In genomic region chr1:88684482-88685238, GRCh38 we compare ENCODE assay signal across 8 cellular contexts. TPM values are rescaled to one million over a fixed set of nuclear protein-coding genes. Genes with fewer than 3 reads are reported as not detected.
A peak's percentile ranks its signal among the peaks of the same experiment; 100 is the strongest.
DNase-seq lines count a peak whose midpoint lies in the region; ATAC-seq, FAIRE-seq and TF ChIP-seq lines count a peak whose summit lies in the region.

No MANE protein-coding gene starts in this region.

- ATAC-seq in GM18868 (IDR thresholded peaks at IDR 0.05; ENCODE audit: unreplicated experiment) (peak; percentile 49), HG03135 (IDR thresholded peaks at IDR 0.05; ENCODE audit: unreplicated experiment) (peak; percentile 42), HepG2 (peak; percentile 74)

- peak overlapping the region; percentile 94 for H3K9ac ChIP-seq in HepG2 (ENCODE audit: insufficient read depth, low read depth, low read length)

- WGBS in HepG2 (ENCODE audit: low lambda C conversion rate): under 1% methylated on average over 37 of the region's 58 CpGs

- peak overlapping the region; percentile 97 to 99 (median 97) for H3K4me3 ChIP-seq in HepG2 (replicated peaks in 1 of 3; ENCODE audit: insufficient read depth in 1 of 3, low read depth in 2 of 3, low read length in 3 of 3)

- H3K27me3 ChIP-seq in HepG2 (ENCODE audit: control insufficient read depth in 1 of 2, insufficient read depth in 2 of 2, low read length in 2 of 2): no peaks in the 10 kb centered on the region; a peak in 1 of 5 replicates

- TF ChIP-seq POLR2A in HepG2 (IDR thresholded peaks at IDR 0.05; ENCODE audit: insufficient read depth in 1 of 2, low read depth in 2 of 2, low read length in 2 of 2): peak in 1 of 2 experiments; percentile 59; a peak in 2 of 4 replicates

- POLR2A ChIA-PET in HepG2 (lab: Yijun Ruan, JAX): interaction anchor here (0.9 to 3.2 kb wide), 11 partner anchors 9 to 920 kb away, joined by 3 to 16 read pairs (median 4); partner anchors contain the start of gene GTF2B

- in situ Hi-C loops in HepG2 (cut with HindIII; ENCODE audit: extremely low pct_ligation_motif_present, low pct_unique_long_range_greater_than_20kb): no loop called here

- BruUV-seq in HepG2 (replicated peaks; lab: Mats Ljungman, UMichigan): no TSS peak

- intact Hi-C loops in HepG2 (cut with micrococcal nuclease; ENCODE audit: unreplicated experiment): loop anchor here (2.0 kb wide), 1 partner anchor 510 kb away; no protein-coding TSS in a partner anchor

- no peak for TF ChIP-seq EP300 in HepG2 (IDR thresholded peaks at IDR 0.05; ENCODE audit: low read depth in 2 of 2, low read length in 2 of 2)
- no peak for TF ChIP-seq EP300 in HepG2 (CRISPR knock-in tag; IDR thresholded peaks at IDR 0.05; ENCODE audit: borderline replicate concordance)

- H3K4me2 ChIP-seq in HepG2 (ENCODE audit: low read depth, low read length): peak overlapping the region; percentile 77

- H4K20me1 ChIP-seq in HepG2 (ENCODE audit: insufficient read depth, low read length): peaks cover 8% of the 10 kb centered on the region

- H3K27ac ChIP-seq in HepG2 (ENCODE audit: extremely low read length, insufficient read depth, low read length): peak overlapping the region; percentile 99

- CTCF ChIA-PET in HepG2 (lab: Yijun Ruan, JAX; ENCODE audit: low intra/inter-chr PET ratio, low total read pairs): no interaction called here

- 0 out of 5 replicates have a peak, but pooled peaks cover under 1 to 1% of the 10 kb centered on the region in 2 experiments for H3K36me3 ChIP-seq in HepG2 (replicated peaks in 1 of 2; ENCODE audit: control insufficient read depth in 1 of 2, insufficient read depth in 2 of 2, low read length in 2 of 2)

- H3K4me1 ChIP-seq in HepG2 (ENCODE audit: insufficient read depth, low read length): peaks cover 31% of the 10 kb centered on the region

- H3K9me3 ChIP-seq in HepG2 (ENCODE audit: low read length): no peaks in the 10 kb centered on the region

- no peak for FAIRE-seq in HepG2 (lab: Jason Lieb, UNC)

- no peak overlapping the region for H2AFZ ChIP-seq in HepG2 (ENCODE audit: low read length)

- no peak for TF ChIP-seq CTCF in HepG2 (CRISPR knock-in tag; IDR thresholded peaks at IDR 0.05)

- DNase-seq in AG08395 (ENCODE audit: low spot score) (peak; percentile 28), NCI-H345 treated with DMSO at 0.1 percent for 48 hours (lab: John Stamatoyannopoulos, UW; ENCODE audit: unreplicated experiment) (peak; percentile 41), cortex of kidney (lab: John Stamatoyannopoulos, UW) (peak; percentile 8), HepG2 (ENCODE audit: low spot score) (peak; percentile 18)
- DNase-seq in activated CD4-positive, alpha-beta T cell treated with anti-CD3 and anti-CD28 coated beads for 24 hours (ENCODE audit: low read depth in 2 of 2): peak; percentile 39 to 60
- peak; percentile 40 to 54 for DNase-seq in stimulated activated CD4-positive, alpha-beta T cell treated with anti-CD3 and anti-CD28 coated beads, Interleukin-4, amount 100 ng/mL, for 4 hours

- peak; percentile 29 for TF ChIP-seq RAD21 in HepG2 (CRISPR knock-in tag; IDR thresholded peaks at IDR 0.05)

- H3K79me2 ChIP-seq in HepG2 (ENCODE audit: insufficient read depth, low read length): peaks cover 55% of the 10 kb centered on the region

TF ChIP-seq in HepG2, 621 proteins besides CTCF, POLR2A, EP300 and RAD21 (continues in another document):
- TF ChIP-seq ZNF775 (CRISPR knock-in tag; IDR thresholded peaks at IDR 0.05; ENCODE audit: borderline replicate concordance) (no peak), SAP130 (CRISPR knock-in tag; IDR thresholded peaks at IDR 0.05; ENCODE audit: low read depth) (0 out of 2 replicates have a peak, but pooled peaks have one; percentile 14), ZMAT5 (CRISPR knock-in tag; IDR thresholded peaks at IDR 0.05; ENCODE audit: borderline replicate concordance, low read depth) (no peak), TCF7 (IDR thresholded peaks at IDR 0.05; ENCODE audit: low read depth) (no peak), ZNF205 (CRISPR knock-in tag; IDR thresholded peaks at IDR 0.05) (no peak), PCBP1 (IDR thresholded peaks at IDR 0.05; ENCODE audit: borderline replicate concordance, low read depth, low read length) (0 out of 2 replicates have a peak, but pooled peaks have one; percentile 43), MTF1 (CRISPR knock-in tag; IDR thresholded peaks at IDR 0.05) (no peak), ZNF883 (CRISPR knock-in tag; IDR thresholded peaks at IDR 0.05; ENCODE audit: not compliant biosample characterization) (peak; percentile 56), ZNF75D (CRISPR knock-in tag; IDR thresholded peaks at IDR 0.05; ENCODE audit: borderline replicate concordance) (no peak), NAIF1 (CRISPR knock-in tag; IDR thresholded peaks at IDR 0.05; ENCODE audit: borderline replicate concordance) (0 out of 2 replicates have a peak, but pooled peaks have one; percentile 68), SP140L (CRISPR knock-in tag; IDR thresholded peaks at IDR 0.05; ENCODE audit: borderline replicate concordance) (no peak), KDM5A (IDR thresholded peaks at IDR 0.05; ENCODE audit: borderline replicate concordance, low read length) (peak; percentile 60), ZNF142 (CRISPR knock-in tag; IDR thresholded peaks at IDR 0.05) (0 out of 2 replicates have a peak, but pooled peaks have one; percentile 31), MEIS1 (CRISPR knock-in tag; IDR thresholded peaks at IDR 0.05; ENCODE audit: borderline replicate concordance) (no peak)

RNA-seq across cellular contexts. Expression of gene PKN2, which starts 0.6 kb away (rescaled TPM):
- 29.4 and 45.4 TPM in 2 replicates for total RNA-seq in HepG2 (2016; rRNA removed; fragmentation: Illumina TruSeq; extraction: Trizol)
- total RNA-seq in HepG2 (2016; cell fraction: cytosol; rRNA removed; fragmentation: Illumina TruSeq; extraction: Trizol; ENCODE audit: low read depth): 34.8 and 39.2 TPM in 2 replicates
- total RNA-seq in HepG2 (2016; cell fraction: insoluble cytoplasmic fraction; rRNA removed; fragmentation: Illumina TruSeq; extraction: Trizol): 34.6 and 44.6 TPM in 2 replicates
- 19.9 and 20.3 TPM in 2 replicates for total RNA-seq in HepG2 (2016; cell fraction: membrane; rRNA removed; fragmentation: Illumina TruSeq; extraction: Trizol)
- 52.3 and 53.1 TPM in 2 replicates for total RNA-seq in HepG2 (2016; cell fraction: nucleus; rRNA removed; fragmentation: Illumina TruSeq; extraction: Trizol)
- polyA plus RNA-seq in HepG2 (2011; rRNA removed): 14.0 and 17.0 TPM in 2 replicates
- 4.9 and 8.1 TPM in 2 replicates for polyA plus RNA-seq in HepG2 (2011; cell fraction: cytosol; rRNA removed)
- polyA plus RNA-seq in HepG2 (2011; cell fraction: nucleus; rRNA removed): 14.0 and 19.9 TPM in 2 replicates
- polyA plus RNA-seq in HepG2 (2012): 14.5 and 17.9 TPM in 2 replicates
- 0.43 and 0.73 TPM in 2 replicates for polyA plus RNA-seq in HepG2 (2016; cell fraction: cytosol; fragmentation: Illumina TruSeq; extraction: Trizol; ENCODE audit: low read depth)
- 30.5 and 33.8 TPM in 2 replicates for polyA plus RNA-seq in HepG2 (2016; cell fraction: insoluble cytoplasmic fraction; fragmentation: Illumina TruSeq; extraction: Trizol; ENCODE audit: low read depth)
- polyA plus RNA-seq in HepG2 (2016; cell fraction: membrane; fragmentation: Illumina TruSeq; extraction: Trizol; ENCODE audit: low read depth): 2.6 TPM in 2 replicates
- 59.6 and 69.2 TPM in 2 replicates for polyA plus RNA-seq in HepG2 (2016; cell fraction: nucleus; fragmentation: Illumina TruSeq; extraction: Trizol; ENCODE audit: insufficient read depth, low read depth)
- 13.2 and 30.2 TPM in 2 replicates for polyA minus RNA-seq in HepG2 (2011; rRNA and poly(A)+ RNA removed; ENCODE audit: low replicate concordance)
- 28.5 and 42.5 TPM in 2 replicates for polyA minus RNA-seq in HepG2 (2011; cell fraction: cytosol; rRNA and poly(A)+ RNA removed)
- polyA minus RNA-seq in HepG2 (2011; cell fraction: nucleus; rRNA and poly(A)+ RNA removed): 80.6 and 105 TPM in 2 replicates

Comparison
In these comparisons a context has a peak if more than half of its experiments do, and no peak if none do; other contexts are left out.
1. Peak in every context shown above with its lines: DNase-seq, ATAC-seq, H3K4me3 ChIP-seq and H3K27ac ChIP-seq.